Comparison of ENCODE assay signal across 16 cellular contexts in the genomic region with DNA sequence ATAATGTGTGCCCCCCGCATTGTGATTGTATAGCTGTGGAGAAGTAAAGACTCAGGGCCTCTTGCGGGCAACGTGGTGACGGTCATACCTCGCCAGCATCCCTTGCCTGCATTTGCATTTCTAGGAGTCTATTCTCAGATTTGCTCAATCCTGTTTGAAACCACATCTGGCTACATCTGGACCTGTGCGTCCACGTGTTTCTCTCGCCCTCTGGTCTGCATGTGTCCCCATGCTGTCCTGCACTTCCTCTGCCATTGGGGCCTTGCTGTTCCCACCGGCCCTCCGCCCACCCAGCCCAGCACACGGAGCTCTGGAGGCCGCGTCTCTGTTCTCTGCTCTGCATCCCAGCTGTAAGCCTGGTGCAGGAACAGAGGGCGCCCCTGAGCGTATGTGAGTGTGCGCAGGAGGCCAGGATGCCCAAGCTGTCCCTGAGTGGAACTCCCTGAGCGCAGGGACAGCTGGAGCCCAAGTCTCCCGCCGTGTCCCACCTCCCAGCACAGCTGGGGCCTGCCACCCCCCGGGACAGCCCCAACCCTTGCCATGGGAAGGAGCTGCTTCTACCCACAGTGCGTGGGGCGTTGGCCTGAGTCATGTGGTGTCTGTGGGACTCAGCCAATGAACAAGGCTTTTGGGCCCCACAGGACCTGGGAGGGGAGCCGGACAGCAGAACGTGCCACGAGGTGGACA. TPM values are rescaled to one million over a fixed set of nuclear protein-coding genes. Genes with fewer than 3 reads are reported as not detected.
DNase-seq lines count a peak whose midpoint lies in the region; ATAC-seq, FAIRE-seq and TF ChIP-seq lines count a peak whose summit lies in the region.
"Had no signal": no experiment of that assay in that cellular context is flagged by ENCODE, and none has a peak within 500 bp of the region (broad histone marks: within the 10 kb centered on the region; RNA-seq: fewer than 3 reads in every experiment).

No MANE protein-coding gene starts in this region.

- H3K27me3 Mint-ChIP-seq in activated CD8-positive, alpha-beta memory T cell treated with anti-CD3 and anti-CD28 coated beads, Interleukin-2, amount 10 ng/mL, durations not matched to agents 7 days and 5 days = no peaks in the 10 kb centered on the region
- H3K27me3 Mint-ChIP-seq: activated naive CD8-positive, alpha-beta T cell had no signal

- H3K36me3 ChIP-seq in keratinocyte (ENCODE audit: control insufficient read depth in 2 of 2, extremely low read depth in 1 of 2, insufficient read depth in 2 of 2, low read length in 2 of 2) (no peaks in the 10 kb centered on the region), osteoblast (ENCODE audit: insufficient read depth, low read length) (no peaks in the 10 kb centered on the region), mucosa of descending colon (ENCODE audit: low read depth) (no peaks in the 10 kb centered on the region)
- H3K36me3 ChIP-seq: heart left ventricle had no signal

- peaks cover 4% of the 10 kb centered on the region for H3K27me3 ChIP-seq in keratinocyte (ENCODE audit: control insufficient read depth, extremely low read depth, insufficient read depth, low read length)
- H3K27me3 ChIP-seq in osteoblast (ENCODE audit: insufficient read depth, low read length) = peaks cover 2% of the 10 kb centered on the region

- H2AFZ ChIP-seq in keratinocyte (ENCODE audit: control insufficient read depth, low read length) (peak overlapping the region; percentile 29), osteoblast (ENCODE audit: low read length) (no peak overlapping the region)

- H3K9me3 ChIP-seq in keratinocyte (ENCODE audit: control insufficient read depth, low read depth, low read length) = no peaks in the 10 kb centered on the region
- H3K9me3 ChIP-seq in osteoblast (ENCODE audit: low read depth, low read length) = no peaks in the 10 kb centered on the region
- H3K9me3 ChIP-seq in mucosa of descending colon = no peaks in the 10 kb centered on the region

- H3K27ac Mint-ChIP-seq in activated CD8-positive, alpha-beta memory T cell treated with anti-CD3 and anti-CD28 coated beads, Interleukin-2, amount 10 ng/mL, durations not matched to agents 7 days and 5 days = no peak overlapping the region
- H3K27ac Mint-ChIP-seq: activated naive CD8-positive, alpha-beta T cell had no signal

- FAIRE-seq in keratinocyte (lab: Jason Lieb, UNC) = peak; percentile 32
- FAIRE-seq: endothelial cell of umbilical vein had no signal

- intact Hi-C loops in mucosa of descending colon (cut with DNase I, micrococcal nuclease) = no loop called here

- H3K4me2 ChIP-seq in keratinocyte (ENCODE audit: control insufficient read depth, extremely low read depth, insufficient read depth, low read depth, low read length) (peak overlapping the region; percentile 52), osteoblast (ENCODE audit: insufficient read depth, low read length) (no peak overlapping the region)

- CTCF ChIA-PET in activated CD8-positive, alpha-beta memory T cell treated with anti-CD3 and anti-CD28 coated beads, Interleukin-2, amount 10 ng/mL, durations not matched to agents 7 days and 5 days (lab: Charles Lee) = no interaction called here

- no peak overlapping the region for H3K4me3 Mint-ChIP-seq in activated CD8-positive, alpha-beta memory T cell treated with anti-CD3 and anti-CD28 coated beads, Interleukin-2, amount 10 ng/mL, durations not matched to agents 7 days and 5 days
- H3K4me3 Mint-ChIP-seq: activated naive CD8-positive, alpha-beta T cell had no signal

- no peaks in the 10 kb centered on the region for H3K79me2 ChIP-seq in keratinocyte (ENCODE audit: control insufficient read depth, insufficient read depth, low read length)
- no peaks in the 10 kb centered on the region for H3K79me2 ChIP-seq in osteoblast (ENCODE audit: insufficient read depth, low read length)

- H3K36me3 Mint-ChIP-seq in activated CD8-positive, alpha-beta memory T cell treated with anti-CD3 and anti-CD28 coated beads, Interleukin-2, amount 10 ng/mL, durations not matched to agents 7 days and 5 days = peaks cover 19% of the 10 kb centered on the region

- dilution Hi-C loops in keratinocyte (cut with MboI; ENCODE audit: extremely low pct_ligation_motif_present, low sequenced_read_pairs) = no loop called here

- no peak for ATAC-seq in activated CD8-positive, alpha-beta memory T cell treated with anti-CD3 and anti-CD28 coated beads, Interleukin-2, amount 10 ng/mL, durations not matched to agents 7 days and 5 days
- ATAC-seq in GM19455 (IDR thresholded peaks at IDR 0.05; ENCODE audit: unreplicated experiment) = no peak
- no peak for ATAC-seq in mucosa of descending colon
- ATAC-seq: left colon had no signal

- H3K4me1 ChIP-seq in keratinocyte (ENCODE audit: control insufficient read depth, extremely low read depth, insufficient read depth, low read length) = peaks cover 22% of the 10 kb centered on the region
- no peaks in the 10 kb centered on the region for H3K4me1 ChIP-seq in osteoblast (ENCODE audit: insufficient read depth, low read length)
- no peaks in the 10 kb centered on the region for H3K4me1 ChIP-seq in mucosa of descending colon (ENCODE audit: low read depth)
- H3K4me1 ChIP-seq: heart left ventricle had no signal

- H3K4me3 ChIP-seq in keratinocyte (ENCODE audit: control insufficient read depth in 2 of 3, extremely low read depth in 1 of 3, insufficient read depth in 2 of 3, low read depth in 1 of 3, low read length in 3 of 3) (no peak overlapping the region), osteoblast (ENCODE audit: insufficient read depth, low read length) (no peak overlapping the region), mucosa of descending colon (no peak overlapping the region)
- H3K4me3 ChIP-seq: heart left ventricle had no signal

- H3K9me1 ChIP-seq in keratinocyte (ENCODE audit: control insufficient read depth, extremely low read depth, insufficient read depth, low read length) = no peaks in the 10 kb centered on the region

- H3K27ac ChIP-seq in keratinocyte (ENCODE audit: control insufficient read depth, insufficient read depth, low read length) (no peak overlapping the region), osteoblast (ENCODE audit: low read depth, low read length) (no peak overlapping the region)
- H3K27ac ChIP-seq: heart left ventricle, HL-60 had no signal

- peaks cover 14% of the 10 kb centered on the region for H3K9me3 Mint-ChIP-seq in activated CD8-positive, alpha-beta memory T cell treated with anti-CD3 and anti-CD28 coated beads, Interleukin-2, amount 10 ng/mL, durations not matched to agents 7 days and 5 days (ENCODE audit: low read depth)

- H4K20me1 ChIP-seq in keratinocyte (ENCODE audit: control insufficient read depth, extremely low read depth, insufficient read depth, low read length) (no peaks in the 10 kb centered on the region), osteoblast (ENCODE audit: insufficient read depth, low read length) (no peaks in the 10 kb centered on the region)

- TF ChIP-seq CTCF in keratinocyte (optimal IDR thresholded peaks at IDR 0.05 in 1 of 3, IDR thresholded peaks at IDR 0.05 in 1 of 3, conservative IDR thresholded peaks at IDR 0.05 in 1 of 3; ENCODE audit: extremely low read depth in 1 of 3, insufficient read depth in 2 of 3, low read length in 3 of 3) (peak in 1 of 3 experiments; percentile 47), osteoblast (IDR thresholded peaks at IDR 0.05; ENCODE audit: extremely low read depth, low read depth, low read length) (no peak), mucosa of descending colon (IDR thresholded peaks at IDR 0.05) (no peak)

- DNase-seq in ELF-1 (ENCODE audit: low read depth, low spot score) (peak; percentile 19), keratinocyte (ENCODE audit: low read depth, low spot score) (no peak), osteoblast (ENCODE audit: insufficient read length, low spot score, missing footprints) (peak; percentile 63), NOMO-1 treated with dmso at 0.1 percent for 144 hours (lab: John Stamatoyannopoulos, UW; ENCODE audit: unreplicated experiment) (no peak), mucosa of descending colon (no peak), NCI-H1105 (lab: John Stamatoyannopoulos, UW) (no peak)
- peak; percentile 32 for DNase-seq in activated CD8-positive, alpha-beta memory T cell treated with anti-CD3 and anti-CD28 coated beads, Interleukin-2, amount 10 ng/mL, durations not matched to agents 7 days and 5 days
- DNase-seq: caudate nucleus, DMS53, left colon, NCI-H1930 had no signal

- no peak overlapping the region for H3K9ac ChIP-seq in keratinocyte (ENCODE audit: control insufficient read depth, extremely low read depth, insufficient read depth, low read length)

- H3K4me1 Mint-ChIP-seq in activated CD8-positive, alpha-beta memory T cell treated with anti-CD3 and anti-CD28 coated beads, Interleukin-2, amount 10 ng/mL, durations not matched to agents 7 days and 5 days = peaks cover 14% of the 10 kb centered on the region

RNA-seq across cellular contexts. Expression of a gene that starts 1.6 kb away (rescaled TPM):
- total RNA-seq in activated CD8-positive, alpha-beta memory T cell treated with anti-CD3 and anti-CD28 coated beads, Interleukin-2, amount 10 ng/mL, durations not matched to agents 7 days and 5 days = not detected
- not detected in 3 replicates for polyA plus RNA-seq in keratinocyte
- not detected for polyA plus RNA-seq in keratinocyte (2011; ENCODE audit: low read depth)
- not detected in 2 replicates for polyA plus RNA-seq in keratinocyte (2011; cell fraction: cytosol; rRNA removed)
- polyA plus RNA-seq in keratinocyte (2011; cell fraction: nucleus; rRNA removed) = not detected in 2 replicates
- polyA plus RNA-seq in keratinocyte (2012; ENCODE audit: low replicate concordance) = not detected in 2 replicates
- polyA minus RNA-seq in keratinocyte = not detected in 3 replicates
- polyA minus RNA-seq in keratinocyte (2011; cell fraction: cytosol; rRNA and poly(A)+ RNA removed) = not detected
- not detected in 2 replicates for polyA minus RNA-seq in keratinocyte (2011; cell fraction: nucleus; rRNA and poly(A)+ RNA removed)
- not detected in 2 replicates for total RNA-seq in osteoblast
- total RNA-seq in mucosa of descending colon = not detected
- total RNA-seq: endothelial cell of umbilical vein, heart left ventricle, left colon had no signal
- polyA plus RNA-seq: endothelial cell of umbilical vein, heart left ventricle had no signal

RNA-seq across cellular contexts. Expression of a gene that starts 8.9 kb away (rescaled TPM):
- total RNA-seq in activated CD8-positive, alpha-beta memory T cell treated with anti-CD3 and anti-CD28 coated beads, Interleukin-2, amount 10 ng/mL, durations not matched to agents 7 days and 5 days = not detected
- not detected in 3 replicates for polyA plus RNA-seq in keratinocyte
- not detected for polyA plus RNA-seq in keratinocyte (2011; ENCODE audit: low read depth)
- polyA plus RNA-seq in keratinocyte (2011; cell fraction: cytosol; rRNA removed) = not detected in 2 replicates
- polyA plus RNA-seq in keratinocyte (2011; cell fraction: nucleus; rRNA removed) = not detected in 2 replicates
- polyA plus RNA-seq in keratinocyte (2012; ENCODE audit: low replicate concordance) = not detected in 2 replicates
- polyA minus RNA-seq in keratinocyte = not detected in 3 replicates
- not detected for polyA minus RNA-seq in keratinocyte (2011; cell fraction: cytosol; rRNA and poly(A)+ RNA removed)
- polyA minus RNA-seq in keratinocyte (2011; cell fraction: nucleus; rRNA and poly(A)+ RNA removed) = not detected in 2 replicates
- total RNA-seq in osteoblast (not detected in 2 replicates), mucosa of descending colon (not detected)
- total RNA-seq: endothelial cell of umbilical vein, heart left ventricle, left colon had no signal
- polyA plus RNA-seq: endothelial cell of umbilical vein, heart left ventricle had no signal

RNA-seq across cellular contexts. Expression of a gene that starts 9.7 kb away (rescaled TPM):
- not detected for total RNA-seq in activated CD8-positive, alpha-beta memory T cell treated with anti-CD3 and anti-CD28 coated beads, Interleukin-2, amount 10 ng/mL, durations not matched to agents 7 days and 5 days
- not detected in 3 replicates for polyA plus RNA-seq in keratinocyte
- not detected for polyA plus RNA-seq in keratinocyte (2011; ENCODE audit: low read depth)
- not detected in 2 replicates for polyA plus RNA-seq in keratinocyte (2011; cell fraction: cytosol; rRNA removed)
- not detected in 2 replicates for polyA plus RNA-seq in keratinocyte (2011; cell fraction: nucleus; rRNA removed)
- not detected in 2 replicates for polyA plus RNA-seq in keratinocyte (2012; ENCODE audit: low replicate concordance)
- not detected in 3 replicates for polyA minus RNA-seq in keratinocyte
- not detected for polyA minus RNA-seq in keratinocyte (2011; cell fraction: cytosol; rRNA and poly(A)+ RNA removed)
- not detected in 2 replicates for polyA minus RNA-seq in keratinocyte (2011; cell fraction: nucleus; rRNA and poly(A)+ RNA removed)
- total RNA-seq in osteoblast = not detected in 2 replicates
- total RNA-seq in mucosa of descending colon = not detected
- total RNA-seq: endothelial cell of umbilical vein, heart left ventricle, left colon had no signal
- polyA plus RNA-seq: endothelial cell of umbilical vein, heart left ventricle had no signal

RNA-seq across cellular contexts. Expression of a gene that starts 23.9 kb away (rescaled TPM):
- not detected for total RNA-seq in activated CD8-positive, alpha-beta memory T cell treated with anti-CD3 and anti-CD28 coated beads, Interleukin-2, amount 10 ng/mL, durations not matched to agents 7 days and 5 days
- polyA plus RNA-seq in keratinocyte = 0.06 TPM in 1 of 3 replicates, not detected in the others
- polyA plus RNA-seq in keratinocyte (2011; ENCODE audit: low read depth) = not detected
- not detected in 2 replicates for polyA plus RNA-seq in keratinocyte (2011; cell fraction: cytosol; rRNA removed)
- not detected in 2 replicates for polyA plus RNA-seq in keratinocyte (2011; cell fraction: nucleus; rRNA removed)
- not detected in 2 replicates for polyA plus RNA-seq in keratinocyte (2012; ENCODE audit: low replicate concordance)
- polyA minus RNA-seq in keratinocyte = not detected in 3 replicates
- polyA minus RNA-seq in keratinocyte (2011; cell fraction: cytosol; rRNA and poly(A)+ RNA removed) = not detected
- polyA minus RNA-seq in keratinocyte (2011; cell fraction: nucleus; rRNA and poly(A)+ RNA removed) = not detected in 2 replicates
- total RNA-seq in osteoblast (not detected in 2 replicates), mucosa of descending colon (not detected)
- total RNA-seq: endothelial cell of umbilical vein, heart left ventricle, left colon had no signal
- polyA plus RNA-seq: endothelial cell of umbilical vein, heart left ventricle had no signal

RNA-seq across cellular contexts. Expression of a gene that starts 30.7 kb away (rescaled TPM):
- total RNA-seq in activated CD8-positive, alpha-beta memory T cell treated with anti-CD3 and anti-CD28 coated beads, Interleukin-2, amount 10 ng/mL, durations not matched to agents 7 days and 5 days = not detected
- polyA plus RNA-seq in keratinocyte = not detected in 3 replicates
- not detected for polyA plus RNA-seq in keratinocyte (2011; ENCODE audit: low read depth)
- not detected in 2 replicates for polyA plus RNA-seq in keratinocyte (2011; cell fraction: cytosol; rRNA removed)
- not detected in 2 replicates for polyA plus RNA-seq in keratinocyte (2011; cell fraction: nucleus; rRNA removed)
- not detected in 2 replicates for polyA plus RNA-seq in keratinocyte (2012; ENCODE audit: low replicate concordance)
- not detected in 3 replicates for polyA minus RNA-seq in keratinocyte
- not detected for polyA minus RNA-seq in keratinocyte (2011; cell fraction: cytosol; rRNA and poly(A)+ RNA removed)
- polyA minus RNA-seq in keratinocyte (2011; cell fraction: nucleus; rRNA and poly(A)+ RNA removed) = not detected in 2 replicates
- total RNA-seq in osteoblast = not detected in 2 replicates
- not detected for total RNA-seq in mucosa of descending colon
- total RNA-seq: endothelial cell of umbilical vein, heart left ventricle, left colon had no signal
- polyA plus RNA-seq: endothelial cell of umbilical vein, heart left ventricle had no signal

Comparison
In these comparisons a context has a peak if more than half of its experiments do, and no peak if none do; other contexts are left out.
1. DNase-seq: peak in ELF-1 (single experiment), activated CD8-positive, alpha-beta memory T cell treated with anti-CD3 and anti-CD28 coated beads, Interleukin-2, amount 10 ng/mL, durations not matched to agents 7 days and 5 days (single experiment) and osteoblast (single experiment); none in keratinocyte (single experiment), NOMO-1 treated with dmso at 0.1 percent for 144 hours (single experiment), mucosa of descending colon (0 of 3) and NCI-H1105 (single experiment).